In genomic region chr19:7533925-7534480, GRCh38 we compare ENCODE assay signal across 8 cellular contexts. TPM values are rescaled to one million over a fixed set of nuclear protein-coding genes. Genes with fewer than 3 reads are reported as not detected.
DNase-seq lines count a peak whose midpoint lies in the region; ATAC-seq and TF ChIP-seq lines count a peak whose summit lies in the region.

No MANE protein-coding gene starts in this region.

- intact Hi-C loops in activated naive CD4-positive, alpha-beta T cell treated with anti-CD3 and anti-CD28 coated beads for 36 hours (cut with micrococcal nuclease): loop anchor here (1.0 to 2.0 kb wide), 4 partner anchors 12 to 179 kb away; partner anchors contain the start of genes MCOLN1 and PEX11G
- intact Hi-C loops in stomach (cut with DNase I; ENCODE audit: low total_unique reads): no loop called here

- peak overlapping the region; percentile 92 for H3K4me3 Mint-ChIP-seq in activated naive CD4-positive, alpha-beta T cell treated with anti-CD3 and anti-CD28 coated beads for 36 hours

- DNase-seq in GM12864 (ENCODE audit: low read depth) (peak; percentile 67), MG63 (peak; percentile 88), SJSA1 (ENCODE audit: low read depth in 1 of 2, low spot score in 2 of 2) (peak; percentile 55 to 80), foreskin melanocyte (peak; percentile 78), stomach (peak; percentile 88)
- peak; percentile 88 for DNase-seq in activated naive CD4-positive, alpha-beta T cell treated with anti-CD3 and anti-CD28 coated beads for 36 hours

- TF ChIP-seq EP300 in stomach (IDR thresholded peaks at IDR 0.05): no peak

- peaks cover 7% of the 10 kb centered on the region for H3K36me3 Mint-ChIP-seq in activated naive CD4-positive, alpha-beta T cell treated with anti-CD3 and anti-CD28 coated beads for 36 hours (ENCODE audit: low read depth)

- peaks cover 18% of the 10 kb centered on the region for H3K4me1 ChIP-seq in SJSA1 (replicated peaks)
- no peaks in the 10 kb centered on the region for H3K4me1 ChIP-seq in neuron (ENCODE audit: insufficient read depth, low read length)
- peaks cover 7 to 31% (median 25%) of the 10 kb centered on the region in 4 donors for H3K4me1 ChIP-seq in stomach

- CTCF ChIA-PET in activated naive CD4-positive, alpha-beta T cell treated with anti-CD3 and anti-CD28 coated beads for 36 hours (lab: Charles Lee): interaction anchor here (0.7 kb wide), 1 partner anchor 32 kb away, joined by 3 read pairs; no protein-coding TSS in a partner anchor

- H3K27me3 ChIP-seq in MG63: no peaks in the 10 kb centered on the region
- no peaks in the 10 kb centered on the region for H3K27me3 ChIP-seq in SJSA1 (replicated peaks)
- no peaks in the 10 kb centered on the region for H3K27me3 ChIP-seq in neuron (ENCODE audit: insufficient read depth, low read length)
- H3K27me3 ChIP-seq in stomach: no peaks in the 10 kb centered on the region

- H3K9me3 ChIP-seq in MG63: no peaks in the 10 kb centered on the region
- H3K9me3 ChIP-seq in SJSA1 (replicated peaks): no peaks in the 10 kb centered on the region; the same call in 1 of the 2 replicates
- no peaks in the 10 kb centered on the region for H3K9me3 ChIP-seq in neuron (ENCODE audit: low read length)
- H3K9me3 ChIP-seq in stomach: no peaks in the 10 kb centered on the region

- H3K27ac Mint-ChIP-seq in activated naive CD4-positive, alpha-beta T cell treated with anti-CD3 and anti-CD28 coated beads for 36 hours: no peak overlapping the region

- TF ChIP-seq POLR2A in stomach (IDR thresholded peaks at IDR 0.05): no peak

- ATAC-seq in HG03025 (IDR thresholded peaks at IDR 0.05; ENCODE audit: low FRiP score, unreplicated experiment): no peak

- H3K4me1 Mint-ChIP-seq in activated naive CD4-positive, alpha-beta T cell treated with anti-CD3 and anti-CD28 coated beads for 36 hours (ENCODE audit: low read depth): peaks cover 18% of the 10 kb centered on the region

- 0 to 1% (median 0%) methylated on average over 21 to 41 of the region's 41 CpGs for WGBS in stomach, 5 donors

- H3K27ac ChIP-seq in SJSA1: peak overlapping the region; percentile 55
- peak overlapping the region; percentile 92 to 94 (median 92) for H3K27ac ChIP-seq in stomach

- no peaks in the 10 kb centered on the region for H3K9me3 Mint-ChIP-seq in activated naive CD4-positive, alpha-beta T cell treated with anti-CD3 and anti-CD28 coated beads for 36 hours

- peak overlapping the region; percentile 77 for H2AFZ ChIP-seq in neuron (ENCODE audit: low read depth, low read length)

- H3K36me3 ChIP-seq in MG63: peaks cover 45% of the 10 kb centered on the region
- H3K36me3 ChIP-seq in SJSA1: peaks cover 26% of the 10 kb centered on the region
- peaks cover 7% of the 10 kb centered on the region for H3K36me3 ChIP-seq in neuron (ENCODE audit: insufficient read depth, low read length)
- H3K36me3 ChIP-seq in stomach: peaks cover 23 to 54% (median 46%) of the 10 kb centered on the region in 4 donors

- H3K4me3 ChIP-seq in GM12864 (ENCODE audit: low read depth, low read length) (peak overlapping the region; percentile 91), MG63 (peak overlapping the region; percentile 86), SJSA1 (peak overlapping the region; percentile 78), neuron (ENCODE audit: low read length) (peak overlapping the region; percentile 71), stomach (peak overlapping the region; percentile 77 to 82 (median 80))

- TF ChIP-seq CTCF in GM12864 (IDR thresholded peaks at IDR 0.05; ENCODE audit: low read depth, low read length, missing control alignments): no peak
- no peak for TF ChIP-seq CTCF in stomach (IDR thresholded peaks at IDR 0.05)

- no peaks in the 10 kb centered on the region for H3K27me3 Mint-ChIP-seq in activated naive CD4-positive, alpha-beta T cell treated with anti-CD3 and anti-CD28 coated beads for 36 hours (ENCODE audit: low read depth)

RNA-seq across cellular contexts. Expression of gene PNPLA6, which starts 1.5 kb away (rescaled TPM):
- 175 and 184 TPM in 2 replicates for total RNA-seq in MG63 (2014; rRNA removed; shearing (Covaris generic); ENCODE audit: low replicate concordance)
- 41.6 and 47.5 TPM in 2 replicates for total RNA-seq in SJSA1 (2014; rRNA removed; shearing (Covaris generic))
- total RNA-seq in activated naive CD4-positive, alpha-beta T cell treated with anti-CD3 and anti-CD28 coated beads for 36 hours: 10 to 100 TPM; 75.5 to 81.7 TPM
- total RNA-seq in stomach: 100 to 1,000 TPM in 2 of 5 donors, 10 to 100 TPM in 3; 15.2 to 357 (median 70.1) TPM
- 10 to 100 TPM; 31.3 to 38.4 (median 38.0) TPM for polyA plus RNA-seq in stomach

RNA-seq across cellular contexts. Expression of gene MCOLN1, which starts 11.6 kb away (rescaled TPM):
- total RNA-seq in MG63 (2014; rRNA removed; shearing (Covaris generic); ENCODE audit: low replicate concordance): 6.4 and 10.3 TPM in 2 replicates
- 2.9 and 5.5 TPM in 2 replicates for total RNA-seq in SJSA1 (2014; rRNA removed; shearing (Covaris generic))
- total RNA-seq in activated naive CD4-positive, alpha-beta T cell treated with anti-CD3 and anti-CD28 coated beads for 36 hours: 1 to 10 TPM; 4.2 to 5.2 TPM
- total RNA-seq in stomach: 10 to 100 TPM in 3 of 5 donors, 1 to 10 TPM in 2; 5.1 to 56.6 (median 18.3) TPM
- polyA plus RNA-seq in stomach: 10 to 100 TPM; 13.3 to 25.5 (median 19.2) TPM

RNA-seq across cellular contexts. Expression of gene ZNF358, which starts 18.1 kb away (rescaled TPM):
- 37.2 and 44.9 TPM in 2 replicates for total RNA-seq in MG63 (2014; rRNA removed; shearing (Covaris generic); ENCODE audit: low replicate concordance)
- total RNA-seq in SJSA1 (2014; rRNA removed; shearing (Covaris generic)): 31.4 and 33.7 TPM in 2 replicates
- 1 to 10 TPM; 3.7 to 3.9 TPM for total RNA-seq in activated naive CD4-positive, alpha-beta T cell treated with anti-CD3 and anti-CD28 coated beads for 36 hours
- total RNA-seq in stomach: 100 to 1,000 TPM in 1 of 5 donors, 10 to 100 TPM in 3, 1 to 10 TPM in 1; 6.2 to 304 (median 84.0) TPM
- 10 to 100 TPM; 68.0 to 75.8 (median 72.4) TPM for polyA plus RNA-seq in stomach

RNA-seq across cellular contexts. Expression of gene PEX11G, which starts 45.2 kb away (rescaled TPM):
- not detected in 2 replicates for total RNA-seq in MG63 (2014; rRNA removed; shearing (Covaris generic); ENCODE audit: low replicate concordance)
- 0.47 TPM in 1 of 2 replicates, not detected in the other for total RNA-seq in SJSA1 (2014; rRNA removed; shearing (Covaris generic))
- total RNA-seq in activated naive CD4-positive, alpha-beta T cell treated with anti-CD3 and anti-CD28 coated beads for 36 hours: 1 to 10 TPM in 1 of 2 experiments, under 1 TPM in 1; 0.86 to 1.1 TPM
- 1 to 10 TPM in 2 of 5 donors, not detected in 3; 3.9 to 5.2 TPM for total RNA-seq in stomach
- 1 to 10 TPM; 5.5 to 8.8 (median 5.8) TPM for polyA plus RNA-seq in stomach
